In the genomic region with DNA sequence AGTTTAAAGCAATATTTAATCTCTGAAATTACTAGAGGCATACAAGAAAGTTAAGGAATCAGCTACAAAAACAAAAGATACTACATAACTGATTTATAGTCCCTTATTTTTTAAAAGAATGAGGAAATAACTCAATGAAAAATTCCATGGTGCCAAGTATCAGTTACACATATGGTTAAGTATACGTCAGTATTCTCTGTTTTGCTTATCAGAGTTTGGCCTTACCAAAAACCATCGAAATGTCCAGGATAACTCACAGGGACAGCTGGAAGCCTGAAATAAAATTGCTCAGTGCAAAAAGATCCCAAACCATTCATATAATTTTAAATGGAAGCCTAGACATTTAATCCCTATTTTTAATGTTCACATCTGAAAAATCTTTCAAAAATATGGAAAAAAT, we compare ENCODE assay signal across 10 cellular contexts. TPM values are rescaled to one million over a fixed set of nuclear protein-coding genes. Genes with fewer than 3 reads are reported as not detected.
A peak's percentile ranks its signal among the peaks of the same experiment; 100 is the strongest.
DNase-seq lines count a peak whose midpoint lies in the region; ATAC-seq, FAIRE-seq and TF ChIP-seq lines count a peak whose summit lies in the region.
"Had no signal": no experiment of that assay in that cellular context is flagged by ENCODE, and none has a peak within 500 bp of the region (broad histone marks: within the 10 kb centered on the region; RNA-seq: fewer than 3 reads in every experiment).

No MANE protein-coding gene starts in this region.

- no peaks in the 10 kb centered on the region for H4K20me1 ChIP-seq in astrocyte (ENCODE audit: insufficient read depth, low read length)

- H2AFZ ChIP-seq in astrocyte (ENCODE audit: low read depth, low read length), result no peak overlapping the region

- TF ChIP-seq POLR2A in tibial nerve (IDR thresholded peaks at IDR 0.05), result no peak

- H3K27me3 ChIP-seq in astrocyte (ENCODE audit: insufficient read depth, low read length) (no peaks in the 10 kb centered on the region), layer of hippocampus (ENCODE audit: control insufficient read depth, insufficient read depth, low read length) (no peaks in the 10 kb centered on the region), tibial nerve (no peaks in the 10 kb centered on the region)

- peak overlapping the region; percentile 40 for H3K9ac ChIP-seq in astrocyte (ENCODE audit: low read length)

- peak overlapping the region; percentile 83 for H3K4me2 ChIP-seq in astrocyte (ENCODE audit: low read length)

- H3K36me3 Mint-ChIP-seq in astrocyte (ENCODE audit: low read depth, unreplicated experiment), result no peaks in the 10 kb centered on the region

- WGBS in tibial nerve, 2 donors, result 24 to 28% methylated on average over 2 of the region's 2 CpGs

- H3K79me2 ChIP-seq in astrocyte (ENCODE audit: insufficient read depth, low read length), result peaks cover 37% of the 10 kb centered on the region

- no peak for FAIRE-seq in astrocyte (lab: Jason Lieb, UNC)
- FAIRE-seq in D721Med (lab: Jason Lieb, UNC), result no peak

- TF ChIP-seq CTCF in astrocyte (IDR thresholded peaks at IDR 0.05; ENCODE audit: insufficient read depth, low read depth, low read length) (no peak), tibial nerve (IDR thresholded peaks at IDR 0.05) (no peak), D721Med (IDR thresholded peaks at IDR 0.05; ENCODE audit: insufficient read depth, missing control alignments) (no peak)

- H3K27ac ChIP-seq in astrocyte (ENCODE audit: low read depth, low read length), result peak overlapping the region; percentile 63
- peak overlapping the region; percentile 2 for H3K27ac ChIP-seq in layer of hippocampus (ENCODE audit: low read depth, low read length)
- peak overlapping the region in 3 of 4 donors; percentile 15 to 100 (median 99) for H3K27ac ChIP-seq in tibial nerve

- peak overlapping the region; percentile 15 for H3K4me3 Mint-ChIP-seq in astrocyte (ENCODE audit: unreplicated experiment)

- H3K9me3 ChIP-seq in astrocyte (ENCODE audit: insufficient read depth, low read depth, low read length) (no peaks in the 10 kb centered on the region), tibial nerve (no peaks in the 10 kb centered on the region)
- H3K9me3 ChIP-seq: mucosa of descending colon had no signal

- H3K27ac Mint-ChIP-seq in astrocyte (ENCODE audit: unreplicated experiment), result peak overlapping the region; percentile 43

- no peaks in the 10 kb centered on the region for H3K9me3 Mint-ChIP-seq in astrocyte (ENCODE audit: unreplicated experiment)

- no peak for ATAC-seq in GM18907 (IDR thresholded peaks at IDR 0.05; ENCODE audit: unreplicated experiment)
- ATAC-seq: mucosa of descending colon had no signal

- H3K27me3 Mint-ChIP-seq in astrocyte (ENCODE audit: low read depth, unreplicated experiment), result no peaks in the 10 kb centered on the region

- H3K36me3 ChIP-seq in astrocyte (ENCODE audit: insufficient read depth, low read length) (peaks cover 21% of the 10 kb centered on the region), tibial nerve (peaks cover 0 to 5% (median 0%) of the 10 kb centered on the region in 3 donors)

- no peak for TF ChIP-seq EP300 in tibial nerve (IDR thresholded peaks at IDR 0.05)

- H3K4me1 ChIP-seq in astrocyte (ENCODE audit: insufficient read depth, low read length) (peaks cover 29% of the 10 kb centered on the region), tibial nerve (peaks cover 0 to 62% (median 19%) of the 10 kb centered on the region in 4 donors)

- peaks cover 26% of the 10 kb centered on the region for H3K4me1 Mint-ChIP-seq in astrocyte (ENCODE audit: low read depth, unreplicated experiment)

- DNase-seq in NCI-H2171 treated with DMSO at 0.1 percent for 48 hours (lab: John Stamatoyannopoulos, UW) (peak; percentile 51), NCI-H2171 (lab: John Stamatoyannopoulos, UW) (no peak), astrocyte (ENCODE audit: low read depth) (peak; percentile 43), tibial nerve (ENCODE audit: low spot score in 2 of 2) (no peak), D721Med (ENCODE audit: insufficient read length, low spot score) (no peak), NCI-H2227 (lab: John Stamatoyannopoulos, UW; ENCODE audit: unreplicated experiment) (no peak)
- DNase-seq: activated CD4-positive, alpha-beta T cell treated with anti-CD3 and anti-CD28 coated beads for 4 hours had no signal

- H3K4me3 ChIP-seq in astrocyte (ENCODE audit: insufficient read depth, low read depth, low read length) (peak overlapping the region; percentile 7), tibial nerve (no peak overlapping the region)
- H3K4me3 ChIP-seq: mucosa of descending colon had no signal

RNA-seq across cellular contexts. Expression of a gene that starts 3.6 kb away (rescaled TPM):
- total RNA-seq in astrocyte (103 and 110 TPM in 2 replicates), tibial nerve (10 to 100 TPM; 36.6 to 99.6 (median 82.3) TPM)

Comparison
In these comparisons a context has a peak if more than half of its experiments do, and no peak if none do; other contexts are left out.
1. DNase-seq: peak in NCI-H2171 treated with DMSO at 0.1 percent for 48 hours (single experiment) and astrocyte (single experiment); none in NCI-H2171 (single experiment), tibial nerve (0 of 2), D721Med (single experiment) and NCI-H2227 (single experiment).
2. H3K27ac ChIP-seq: peak in every context shown above with its lines; median percentile 99 in tibial nerve; 63 in astrocyte; 2 in layer of hippocampus.